11 cellular contexts compared by ENCODE assay signal in the genomic region with DNA sequence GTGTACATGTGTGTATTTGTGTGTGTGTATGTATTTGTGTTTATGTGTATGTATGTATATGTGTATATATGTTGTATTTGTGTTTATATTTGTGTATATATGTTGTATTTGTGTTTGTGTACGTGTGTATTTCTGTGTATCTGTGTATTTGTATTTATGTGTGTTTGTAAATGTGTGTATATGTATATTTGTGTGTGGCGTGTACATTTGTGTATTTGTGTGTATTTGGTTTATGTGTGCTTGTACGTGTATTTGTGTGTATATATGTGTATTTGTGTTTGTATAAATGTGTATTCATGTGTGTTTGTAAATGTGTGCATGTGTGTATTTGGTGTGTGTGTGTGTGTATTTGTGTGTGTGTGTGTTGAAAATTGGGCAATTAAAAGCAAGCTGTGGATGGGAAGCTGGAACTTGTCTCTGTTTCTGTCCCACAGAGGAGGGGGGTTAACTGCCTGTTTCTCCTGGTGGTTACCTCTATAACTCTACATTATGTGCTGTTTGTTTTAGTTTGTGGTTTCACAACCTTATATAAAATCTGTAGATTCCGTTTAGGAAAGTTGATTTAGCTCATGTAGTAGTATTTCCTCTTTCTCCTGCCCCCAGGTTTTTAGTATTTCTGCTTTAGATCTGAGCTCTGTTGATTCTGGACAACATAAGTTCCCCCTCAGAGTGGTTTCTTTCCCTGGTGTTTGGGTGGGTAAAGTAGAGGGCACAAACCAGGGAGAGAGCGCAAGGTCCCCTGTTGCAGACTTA. TPM values are rescaled to one million over a fixed set of nuclear protein-coding genes. Genes with fewer than 3 reads are reported as not detected.
DNase-seq lines count a peak whose midpoint lies in the region; ATAC-seq, FAIRE-seq and TF ChIP-seq lines count a peak whose summit lies in the region.
"Had no signal": no experiment of that assay in that cellular context is flagged by ENCODE, and none has a peak within 500 bp of the region (broad histone marks: within the 10 kb centered on the region; RNA-seq: fewer than 3 reads in every experiment).

No MANE protein-coding gene starts in this region.

- H3K9me3 ChIP-seq in PC-3 (ENCODE audit: low read length): no peaks in the 10 kb centered on the region

- H2AFZ ChIP-seq in PC-3 (ENCODE audit: low read length): no peak overlapping the region

- no peaks in the 10 kb centered on the region for H3K27me3 ChIP-seq in PC-3 (ENCODE audit: low read length)

- intact Hi-C loops in PC-3 (cut with micrococcal nuclease): no loop called here

- CTCF ChIA-PET in PC-3 (lab: Charles Lee): interaction anchor here (0.5 kb wide), 1 partner anchor 86 kb away, joined by 5 read pairs; no protein-coding TSS in a partner anchor

- no peak for TF ChIP-seq CTCF in PC-3 (conservative IDR thresholded peaks at IDR 0.05; ENCODE audit: low read depth, low read length)

- H3F3A ChIP-seq in PC-3 (ENCODE audit: low read length, unreplicated experiment): no peaks in the 10 kb centered on the region

- H3K4me2 ChIP-seq in PC-3 (ENCODE audit: low read length): peak overlapping the region; percentile 58

- H3K4me1 ChIP-seq in PC-3 (ENCODE audit: insufficient read depth, low read length): peaks cover 20% of the 10 kb centered on the region

- peak overlapping the region; percentile 4 for H3K27ac Mint-ChIP-seq in activated naive CD4-positive, alpha-beta T cell treated with anti-CD3 and anti-CD28 coated beads, Interleukin-2, amount 50 U/mL, for 24 hours
- H3K27ac Mint-ChIP-seq in stimulated activated effector memory CD8-positive, alpha-beta T cell treated with anti-CD3 and anti-CD28 coated beads, Interleukin-12 subunit alpha, Interleukin-12 subunit beta, amount 100 ng/mL, for 72 hours: peak overlapping the region; percentile 75

- BruUV-seq in PC-3 (replicated peaks; lab: Mats Ljungman, UMichigan): no TSS peak

- no peak overlapping the region for H3K4me3 Mint-ChIP-seq in activated naive CD4-positive, alpha-beta T cell treated with anti-CD3 and anti-CD28 coated beads, Interleukin-2, amount 50 U/mL, for 24 hours
- H3K4me3 Mint-ChIP-seq in stimulated activated effector memory CD8-positive, alpha-beta T cell treated with anti-CD3 and anti-CD28 coated beads, Interleukin-12 subunit alpha, Interleukin-12 subunit beta, amount 100 ng/mL, for 72 hours: no peak overlapping the region

- H4K20me1 ChIP-seq in PC-3 (ENCODE audit: low read length): peaks cover 5% of the 10 kb centered on the region; the same call in 1 of the 2 replicates

- H3K4me3 ChIP-seq in PC-3 (ENCODE audit: low read length): no peak overlapping the region

- peak; percentile 33 for FAIRE-seq in endometrium (lab: Jason Lieb, UNC)

- H3K27ac ChIP-seq in PC-3 (ENCODE audit: low read length): peak overlapping the region; percentile 76

- ATAC-seq in PC-3 (peak; percentile 45), GM21515 (IDR thresholded peaks at IDR 0.05; ENCODE audit: unreplicated experiment) (no peak)
- ATAC-seq in stimulated activated effector memory CD8-positive, alpha-beta T cell treated with anti-CD3 and anti-CD28 coated beads, Interleukin-12 subunit alpha, Interleukin-12 subunit beta, amount 100 ng/mL, for 72 hours: no peak

- peak overlapping the region; percentile 40 for H3K9ac ChIP-seq in PC-3 (ENCODE audit: low read length)

- POLR2A ChIA-PET in PC-3 (lab: Charles Lee; ENCODE audit: unreplicated experiment): no interaction called here

- H3K4me1 Mint-ChIP-seq in activated naive CD4-positive, alpha-beta T cell treated with anti-CD3 and anti-CD28 coated beads, Interleukin-2, amount 50 U/mL, for 24 hours: peaks cover 37% of the 10 kb centered on the region
- H3K4me1 Mint-ChIP-seq in stimulated activated effector memory CD8-positive, alpha-beta T cell treated with anti-CD3 and anti-CD28 coated beads, Interleukin-12 subunit alpha, Interleukin-12 subunit beta, amount 100 ng/mL, for 72 hours: peaks cover 50% of the 10 kb centered on the region

- H3K36me3 ChIP-seq in PC-3 (ENCODE audit: low read depth, low read length): peaks cover 12% of the 10 kb centered on the region

- H3K9me3 Mint-ChIP-seq in activated naive CD4-positive, alpha-beta T cell treated with anti-CD3 and anti-CD28 coated beads, Interleukin-2, amount 50 U/mL, for 24 hours: no peaks in the 10 kb centered on the region
- no peaks in the 10 kb centered on the region for H3K9me3 Mint-ChIP-seq in stimulated activated effector memory CD8-positive, alpha-beta T cell treated with anti-CD3 and anti-CD28 coated beads, Interleukin-12 subunit alpha, Interleukin-12 subunit beta, amount 100 ng/mL, for 72 hours

- peaks cover 57% of the 10 kb centered on the region for H3K79me2 ChIP-seq in PC-3 (ENCODE audit: low read length)

- H3K36me3 Mint-ChIP-seq in activated naive CD4-positive, alpha-beta T cell treated with anti-CD3 and anti-CD28 coated beads, Interleukin-2, amount 50 U/mL, for 24 hours: peaks cover 4% of the 10 kb centered on the region
- peaks cover 2% of the 10 kb centered on the region for H3K36me3 Mint-ChIP-seq in stimulated activated effector memory CD8-positive, alpha-beta T cell treated with anti-CD3 and anti-CD28 coated beads, Interleukin-12 subunit alpha, Interleukin-12 subunit beta, amount 100 ng/mL, for 72 hours

- H3K27me3 Mint-ChIP-seq in activated naive CD4-positive, alpha-beta T cell treated with anti-CD3 and anti-CD28 coated beads, Interleukin-2, amount 50 U/mL, for 24 hours: no peaks in the 10 kb centered on the region
- H3K27me3 Mint-ChIP-seq: IgD-negative memory B cell had no signal

- H3K9me2 ChIP-seq in PC-3 (replicated peaks; ENCODE audit: low read length): no peaks in the 10 kb centered on the region

- DNase-seq in activated naive CD4-positive, alpha-beta T cell (lab: John Stamatoyannopoulos, UW): no peak
- DNase-seq in PC-3: no peak
- DNase-seq in stimulated activated effector memory CD8-positive, alpha-beta T cell treated with anti-CD3 and anti-CD28 coated beads, Interleukin-12 subunit alpha, Interleukin-12 subunit beta, amount 100 ng/mL, for 72 hours (ENCODE audit: low spot score in 2 of 2): no peak
- DNase-seq in T-helper 2 cell: no peak
- no peak for DNase-seq in central memory CD4-positive, alpha-beta T cell
- DNase-seq: activated CD4-positive, alpha-beta T cell treated with anti-CD3 and anti-CD28 coated beads for 1 hour; GOT3 had no signal

RNA-seq across cellular contexts. Expression of a gene that starts 28.9 kb away (rescaled TPM):
- 29.6 and 42.8 TPM in 2 replicates for total RNA-seq in PC-3 (2014; rRNA removed)

RNA-seq across cellular contexts. Expression of a gene that starts 44.0 kb away (rescaled TPM):
- total RNA-seq in PC-3 (2014; rRNA removed): 70.2 and 116 TPM in 2 replicates
